1 cellular context compared by ENCODE assay signal in the genomic region with DNA sequence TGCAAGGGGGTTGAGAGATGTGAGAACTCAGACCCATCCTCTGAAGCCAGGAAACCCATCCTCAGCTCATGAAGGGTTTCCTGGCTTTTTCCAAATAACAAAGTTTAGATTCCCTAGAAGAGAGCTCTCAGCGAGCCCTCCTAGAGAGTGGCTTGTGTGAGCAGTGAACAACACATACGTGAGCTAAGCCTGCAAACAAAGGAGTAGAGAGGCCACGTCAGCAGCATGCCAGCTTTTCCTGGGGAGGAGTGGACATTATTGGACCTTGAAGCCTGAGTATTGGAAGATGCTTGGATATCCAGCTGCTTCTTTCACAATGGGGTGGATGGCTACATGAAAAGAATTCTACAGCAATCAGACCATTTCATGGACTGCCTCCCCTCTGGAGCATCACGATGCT.
TF ChIP-seq lines count a peak whose summit lies in the region.

No MANE protein-coding gene starts in this region.

TF ChIP-seq in GM23338, 12 proteins besides CTCF, POLR2A, EP300 and RAD21 (continued from another document):
- TF ChIP-seq, protein P1, sequence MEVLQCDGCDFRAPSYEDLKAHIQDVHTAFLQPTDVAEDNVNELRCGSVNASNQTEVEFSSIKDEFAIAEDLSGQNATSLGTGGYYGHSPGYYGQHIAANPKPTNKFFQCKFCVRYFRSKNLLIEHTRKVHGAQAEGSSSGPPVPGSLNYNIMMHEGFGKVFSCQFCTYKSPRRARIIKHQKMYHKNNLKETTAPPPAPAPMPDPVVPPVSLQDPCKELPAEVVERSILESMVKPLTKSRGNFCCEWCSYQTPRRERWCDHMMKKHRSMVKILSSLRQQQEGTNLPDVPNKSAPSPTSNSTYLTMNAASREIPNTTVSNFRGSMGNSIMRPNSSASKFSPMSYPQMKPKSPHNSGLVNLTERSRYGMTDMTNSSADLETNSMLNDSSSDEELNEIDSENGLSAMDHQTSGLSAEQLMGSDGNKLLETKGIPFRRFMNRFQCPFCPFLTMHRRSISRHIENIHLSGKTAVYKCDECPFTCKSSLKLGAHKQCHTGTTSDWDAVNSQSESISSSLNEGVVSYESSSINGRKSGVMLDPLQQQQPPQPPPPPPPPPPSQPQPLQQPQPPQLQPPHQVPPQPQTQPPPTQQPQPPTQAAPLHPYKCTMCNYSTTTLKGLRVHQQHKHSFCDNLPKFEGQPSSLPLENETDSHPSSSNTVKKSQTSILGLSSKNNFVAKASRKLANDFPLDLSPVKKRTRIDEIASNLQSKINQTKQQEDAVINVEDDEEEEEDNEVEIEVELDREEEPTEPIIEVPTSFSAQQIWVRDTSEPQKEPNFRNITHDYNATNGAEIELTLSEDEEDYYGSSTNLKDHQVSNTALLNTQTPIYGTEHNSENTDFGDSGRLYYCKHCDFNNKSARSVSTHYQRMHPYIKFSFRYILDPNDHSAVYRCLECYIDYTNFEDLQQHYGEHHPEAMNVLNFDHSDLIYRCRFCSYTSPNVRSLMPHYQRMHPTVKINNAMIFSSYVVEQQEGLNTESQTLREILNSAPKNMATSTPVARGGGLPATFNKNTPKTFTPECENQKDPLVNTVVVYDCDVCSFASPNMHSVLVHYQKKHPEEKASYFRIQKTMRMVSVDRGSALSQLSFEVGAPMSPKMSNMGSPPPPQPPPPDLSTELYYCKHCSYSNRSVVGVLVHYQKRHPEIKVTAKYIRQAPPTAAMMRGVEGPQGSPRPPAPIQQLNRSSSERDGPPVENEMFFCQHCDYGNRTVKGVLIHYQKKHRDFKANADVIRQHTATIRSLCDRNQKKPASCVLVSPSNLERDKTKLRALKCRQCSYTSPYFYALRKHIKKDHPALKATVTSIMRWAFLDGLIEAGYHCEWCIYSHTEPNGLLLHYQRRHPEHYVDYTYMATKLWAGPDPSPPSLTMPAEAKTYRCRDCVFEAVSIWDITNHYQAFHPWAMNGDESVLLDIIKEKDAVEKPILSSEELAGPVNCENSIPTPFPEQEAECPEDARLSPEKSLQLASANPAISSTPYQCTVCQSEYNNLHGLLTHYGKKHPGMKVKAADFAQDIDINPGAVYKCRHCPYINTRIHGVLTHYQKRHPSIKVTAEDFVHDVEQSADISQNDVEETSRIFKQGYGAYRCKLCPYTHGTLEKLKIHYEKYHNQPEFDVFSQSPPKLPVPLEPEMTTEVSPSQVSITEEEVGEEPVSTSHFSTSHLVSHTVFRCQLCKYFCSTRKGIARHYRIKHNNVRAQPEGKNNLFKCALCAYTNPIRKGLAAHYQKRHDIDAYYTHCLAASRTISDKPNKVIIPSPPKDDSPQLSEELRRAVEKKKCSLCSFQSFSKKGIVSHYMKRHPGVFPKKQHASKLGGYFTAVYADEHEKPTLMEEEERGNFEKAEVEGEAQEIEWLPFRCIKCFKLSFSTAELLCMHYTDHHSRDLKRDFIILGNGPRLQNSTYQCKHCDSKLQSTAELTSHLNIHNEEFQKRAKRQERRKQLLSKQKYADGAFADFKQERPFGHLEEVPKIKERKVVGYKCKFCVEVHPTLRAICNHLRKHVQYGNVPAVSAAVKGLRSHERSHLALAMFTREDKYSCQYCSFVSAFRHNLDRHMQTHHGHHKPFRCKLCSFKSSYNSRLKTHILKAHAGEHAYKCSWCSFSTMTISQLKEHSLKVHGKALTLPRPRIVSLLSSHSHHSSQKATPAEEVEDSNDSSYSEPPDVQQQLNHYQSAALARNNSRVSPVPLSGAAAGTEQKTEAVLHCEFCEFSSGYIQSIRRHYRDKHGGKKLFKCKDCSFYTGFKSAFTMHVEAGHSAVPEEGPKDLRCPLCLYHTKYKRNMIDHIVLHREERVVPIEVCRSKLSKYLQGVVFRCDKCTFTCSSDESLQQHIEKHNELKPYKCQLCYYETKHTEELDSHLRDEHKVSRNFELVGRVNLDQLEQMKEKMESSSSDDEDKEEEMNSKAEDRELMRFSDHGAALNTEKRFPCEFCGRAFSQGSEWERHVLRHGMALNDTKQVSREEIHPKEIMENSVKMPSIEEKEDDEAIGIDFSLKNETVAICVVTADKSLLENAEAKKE (CRISPR knock-in tag; IDR thresholded peaks at IDR 0.05) = no peak
- TF ChIP-seq, protein P2, sequence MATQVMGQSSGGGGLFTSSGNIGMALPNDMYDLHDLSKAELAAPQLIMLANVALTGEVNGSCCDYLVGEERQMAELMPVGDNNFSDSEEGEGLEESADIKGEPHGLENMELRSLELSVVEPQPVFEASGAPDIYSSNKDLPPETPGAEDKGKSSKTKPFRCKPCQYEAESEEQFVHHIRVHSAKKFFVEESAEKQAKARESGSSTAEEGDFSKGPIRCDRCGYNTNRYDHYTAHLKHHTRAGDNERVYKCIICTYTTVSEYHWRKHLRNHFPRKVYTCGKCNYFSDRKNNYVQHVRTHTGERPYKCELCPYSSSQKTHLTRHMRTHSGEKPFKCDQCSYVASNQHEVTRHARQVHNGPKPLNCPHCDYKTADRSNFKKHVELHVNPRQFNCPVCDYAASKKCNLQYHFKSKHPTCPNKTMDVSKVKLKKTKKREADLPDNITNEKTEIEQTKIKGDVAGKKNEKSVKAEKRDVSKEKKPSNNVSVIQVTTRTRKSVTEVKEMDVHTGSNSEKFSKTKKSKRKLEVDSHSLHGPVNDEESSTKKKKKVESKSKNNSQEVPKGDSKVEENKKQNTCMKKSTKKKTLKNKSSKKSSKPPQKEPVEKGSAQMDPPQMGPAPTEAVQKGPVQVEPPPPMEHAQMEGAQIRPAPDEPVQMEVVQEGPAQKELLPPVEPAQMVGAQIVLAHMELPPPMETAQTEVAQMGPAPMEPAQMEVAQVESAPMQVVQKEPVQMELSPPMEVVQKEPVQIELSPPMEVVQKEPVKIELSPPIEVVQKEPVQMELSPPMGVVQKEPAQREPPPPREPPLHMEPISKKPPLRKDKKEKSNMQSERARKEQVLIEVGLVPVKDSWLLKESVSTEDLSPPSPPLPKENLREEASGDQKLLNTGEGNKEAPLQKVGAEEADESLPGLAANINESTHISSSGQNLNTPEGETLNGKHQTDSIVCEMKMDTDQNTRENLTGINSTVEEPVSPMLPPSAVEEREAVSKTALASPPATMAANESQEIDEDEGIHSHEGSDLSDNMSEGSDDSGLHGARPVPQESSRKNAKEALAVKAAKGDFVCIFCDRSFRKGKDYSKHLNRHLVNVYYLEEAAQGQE (IDR thresholded peaks at IDR 0.05; ENCODE audit: unreplicated experiment) = no peak
- TF ChIP-seq ZNF331 (CRISPR knock-in tag; IDR thresholded peaks at IDR 0.05; ENCODE audit: low read depth) (no peak), EZH2 (IDR thresholded peaks at IDR 0.05; ENCODE audit: low read depth, unreplicated experiment) (no peak), ZNF114 (CRISPR knock-in tag; IDR thresholded peaks at IDR 0.05) (no peak), JUNB (IDR thresholded peaks at IDR 0.05; ENCODE audit: unreplicated experiment) (no peak), STAT1 (IDR thresholded peaks at IDR 0.05; ENCODE audit: unreplicated experiment) (no peak), EZH2phosphoT487 (IDR thresholded peaks at IDR 0.05; ENCODE audit: unreplicated experiment) (no peak), POLR2AphosphoS5 (IDR thresholded peaks at IDR 0.05; ENCODE audit: low read depth) (no peak), NANOG (IDR thresholded peaks at IDR 0.05; ENCODE audit: borderline replicate concordance) (no peak)
- TF ChIP-seq, protein P3, sequence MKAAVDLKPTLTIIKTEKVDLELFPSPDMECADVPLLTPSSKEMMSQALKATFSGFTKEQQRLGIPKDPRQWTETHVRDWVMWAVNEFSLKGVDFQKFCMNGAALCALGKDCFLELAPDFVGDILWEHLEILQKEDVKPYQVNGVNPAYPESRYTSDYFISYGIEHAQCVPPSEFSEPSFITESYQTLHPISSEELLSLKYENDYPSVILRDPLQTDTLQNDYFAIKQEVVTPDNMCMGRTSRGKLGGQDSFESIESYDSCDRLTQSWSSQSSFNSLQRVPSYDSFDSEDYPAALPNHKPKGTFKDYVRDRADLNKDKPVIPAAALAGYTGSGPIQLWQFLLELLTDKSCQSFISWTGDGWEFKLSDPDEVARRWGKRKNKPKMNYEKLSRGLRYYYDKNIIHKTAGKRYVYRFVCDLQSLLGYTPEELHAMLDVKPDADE (IDR thresholded peaks at IDR 0.05) = no peak
